9 cellular contexts compared by ENCODE assay signal in genomic region chr1:39491146-39491921, GRCh38. TPM values are rescaled to one million over a fixed set of nuclear protein-coding genes. Genes with fewer than 3 reads are reported as not detected.
DNase-seq lines count a peak whose midpoint lies in the region; ATAC-seq, FAIRE-seq and TF ChIP-seq lines count a peak whose summit lies in the region.
"Had no signal": no experiment of that assay in that cellular context is flagged by ENCODE, and none has a peak within 500 bp of the region (broad histone marks: within the 10 kb centered on the region; RNA-seq: fewer than 3 reads in every experiment).

A gene with protein sequence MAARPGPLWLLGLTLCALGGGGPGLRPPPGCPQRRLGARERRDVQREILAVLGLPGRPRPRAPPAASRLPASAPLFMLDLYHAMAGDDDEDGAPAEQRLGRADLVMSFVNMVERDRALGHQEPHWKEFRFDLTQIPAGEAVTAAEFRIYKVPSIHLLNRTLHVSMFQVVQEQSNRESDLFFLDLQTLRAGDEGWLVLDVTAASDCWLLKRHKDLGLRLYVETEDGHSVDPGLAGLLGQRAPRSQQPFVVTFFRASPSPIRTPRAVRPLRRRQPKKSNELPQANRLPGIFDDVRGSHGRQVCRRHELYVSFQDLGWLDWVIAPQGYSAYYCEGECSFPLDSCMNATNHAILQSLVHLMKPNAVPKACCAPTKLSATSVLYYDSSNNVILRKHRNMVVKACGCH (plus strand): TSS chr1:39491636. CDS start chr1:39491992, 356 bp downstream.

- no peaks in the 10 kb centered on the region for H3K79me2 ChIP-seq in GM23338 (replicated peaks; ENCODE audit: insufficient read depth)

- peak within 1 kb of the TSS; percentile 67 for H3K4me3 ChIP-seq in GM23338

- peaks cover 46% of the 10 kb centered on the region for H3K27me3 Mint-ChIP-seq in GM23338 (ENCODE audit: insufficient read depth, low read depth, poor library complexity)

- ATAC-seq in GM23338: peak; percentile 76
- peak; percentile 89 for ATAC-seq in left lobe of liver

- peak within 1 kb of the TSS; percentile 59; the same call in 1 of the 2 replicates for H2AFZ ChIP-seq in GM23338

- no peaks in the 10 kb centered on the region for H3K4me1 ChIP-seq in ES-I3 (ENCODE audit: insufficient read depth, low read length)
- no peaks in the 10 kb centered on the region for H3K4me1 ChIP-seq in GM23338 (ENCODE audit: insufficient read depth)

- peaks cover 8% of the 10 kb centered on the region for H3F3A ChIP-seq in GM23338 (replicated peaks; ENCODE audit: low read depth)

- peak within 1 kb of the TSS; percentile 78 for H3K4me3 Mint-ChIP-seq in GM23338

- peaks cover 9% of the 10 kb centered on the region; the same call in 1 of the 3 replicates for H3K36me3 Mint-ChIP-seq in GM23338 (ENCODE audit: low read depth)

- H3K27me3 ChIP-seq in GM23338 (ENCODE audit: insufficient read depth): peaks cover 58% of the 10 kb centered on the region

- TF ChIP-seq POLR2A in H54 (IDR thresholded peaks at IDR 0.05; ENCODE audit: low read depth, low read length): no peak

- H4K20me1 ChIP-seq in GM23338 (replicated peaks; ENCODE audit: insufficient read depth): peaks cover 5% of the 10 kb centered on the region; the same call in 1 of the 2 replicates

- in situ Hi-C loops in T47D (cut with HindIII; ENCODE audit: low pct_unique_long_range_greater_than_20kb, low sequenced_read_pairs): no loop called here

- H3K4me2 ChIP-seq in GM23338: peak within 1 kb of the TSS; percentile 78

- no peak within 1 kb of the TSS for H3K27ac Mint-ChIP-seq in GM23338

- DNase-seq in GM23338 (ENCODE audit: low spot score) (peak; percentile 88), NCI-H1417 treated with DMSO at 0.1 percent for 48 hours (lab: John Stamatoyannopoulos, UW) (peak; percentile 11), T47D (ENCODE audit: low read depth in 1 of 2, low spot score in 1 of 2) (peak; percentile 81 to 93), left lobe of liver (ENCODE audit: low spot score) (peak; percentile 56), H54 (ENCODE audit: insufficient read length, low spot score) (no peak)
- DNase-seq in stimulated activated CD4-positive, alpha-beta T cell treated with anti-CD3 and anti-CD28 coated beads, TNF-alpha, amount 100 ng/mL, for 24 hours (ENCODE audit: low read depth in 3 of 3): peak; percentile 37 to 61 (median 50)

- H3K9ac ChIP-seq in ES-I3 (ENCODE audit: low read depth, low read length): peak within 1 kb of the TSS; percentile 67; the same call in 1 of the 2 replicates

- peaks cover 2% of the 10 kb centered on the region; the same call in 2 of the 3 replicates for H3K4me1 Mint-ChIP-seq in GM23338

- H3K36me3 ChIP-seq in ES-I3 (ENCODE audit: insufficient read depth, low read length): peaks cover 4% of the 10 kb centered on the region
- H3K36me3 ChIP-seq in GM23338 (ENCODE audit: insufficient read depth): peaks cover 12% of the 10 kb centered on the region

- no peaks in the 10 kb centered on the region for H3K9me3 ChIP-seq in ES-I3 (ENCODE audit: control insufficient read depth, insufficient read depth, low read length)

- TF ChIP-seq CTCF in GM23338 (conservative IDR thresholded peaks at IDR 0.05; ENCODE audit: low read depth in 2 of 2) (0 out of 4 replicates have a peak, but pooled peaks of 1 of the 2 experiments have one; percentile 6), VCaP (conservative IDR thresholded peaks at IDR 0.05) (no peak)

- H3K9me2 ChIP-seq in GM23338 (ENCODE audit: insufficient read depth): no peaks in the 10 kb centered on the region

- no peaks in the 10 kb centered on the region for H3K9me3 Mint-ChIP-seq in GM23338

- FAIRE-seq in H54 (lab: Jason Lieb, UNC): no peak
- FAIRE-seq: endometrium had no signal

- no peak within 1 kb of the TSS for H3K27ac ChIP-seq in GM23338 (ENCODE audit: low read depth)
- H3K27ac ChIP-seq in VCaP: peak within 1 kb of the TSS; percentile 54; the same call in 1 of the 2 replicates

TF ChIP-seq in GM23338, 12 proteins besides CTCF, POLR2A, EP300 and RAD21:
- TF ChIP-seq ETS1 (IDR thresholded peaks at IDR 0.05): no peak
- TF ChIP-seq JUNB (IDR thresholded peaks at IDR 0.05; ENCODE audit: unreplicated experiment): no peak
- no peak for TF ChIP-seq ZNF114 (CRISPR knock-in tag; IDR thresholded peaks at IDR 0.05)
- TF ChIP-seq REST (IDR thresholded peaks at IDR 0.05; ENCODE audit: unreplicated experiment): no peak
- peak; percentile 40; the same call in 1 of the 2 replicates for TF ChIP-seq POLR2AphosphoS5 (IDR thresholded peaks at IDR 0.05; ENCODE audit: low read depth)
- TF ChIP-seq CREB1 (CRISPR knock-in tag; IDR thresholded peaks at IDR 0.05; ENCODE audit: low read depth): no peak
TF ChIP-seq in GM23338: peak in this region for 1.

RNA-seq across cellular contexts. Expression of the gene that starts here (rescaled TPM):
- total RNA-seq in GM23338 (2014; rRNA removed; shearing (Covaris generic)): 0.63 and 1.3 TPM in 2 replicates
- 0.34 TPM in 1 of 2 replicates, not detected in the other for polyA plus RNA-seq in GM23338 (2016; fragmentation: Nextera tagmentation; extraction: Ambion mirVana)
- not detected for total RNA-seq in left lobe of liver

Comparison
In these comparisons a context has a peak if more than half of its experiments do, and no peak if none do; other contexts are left out.
1. Peak in DNase-seq and ATAC-seq in left lobe of liver; RNA of the gene not detected or under 1 TPM.